Comparison of ENCODE assay signal across 8 cellular contexts in the genomic region with DNA sequence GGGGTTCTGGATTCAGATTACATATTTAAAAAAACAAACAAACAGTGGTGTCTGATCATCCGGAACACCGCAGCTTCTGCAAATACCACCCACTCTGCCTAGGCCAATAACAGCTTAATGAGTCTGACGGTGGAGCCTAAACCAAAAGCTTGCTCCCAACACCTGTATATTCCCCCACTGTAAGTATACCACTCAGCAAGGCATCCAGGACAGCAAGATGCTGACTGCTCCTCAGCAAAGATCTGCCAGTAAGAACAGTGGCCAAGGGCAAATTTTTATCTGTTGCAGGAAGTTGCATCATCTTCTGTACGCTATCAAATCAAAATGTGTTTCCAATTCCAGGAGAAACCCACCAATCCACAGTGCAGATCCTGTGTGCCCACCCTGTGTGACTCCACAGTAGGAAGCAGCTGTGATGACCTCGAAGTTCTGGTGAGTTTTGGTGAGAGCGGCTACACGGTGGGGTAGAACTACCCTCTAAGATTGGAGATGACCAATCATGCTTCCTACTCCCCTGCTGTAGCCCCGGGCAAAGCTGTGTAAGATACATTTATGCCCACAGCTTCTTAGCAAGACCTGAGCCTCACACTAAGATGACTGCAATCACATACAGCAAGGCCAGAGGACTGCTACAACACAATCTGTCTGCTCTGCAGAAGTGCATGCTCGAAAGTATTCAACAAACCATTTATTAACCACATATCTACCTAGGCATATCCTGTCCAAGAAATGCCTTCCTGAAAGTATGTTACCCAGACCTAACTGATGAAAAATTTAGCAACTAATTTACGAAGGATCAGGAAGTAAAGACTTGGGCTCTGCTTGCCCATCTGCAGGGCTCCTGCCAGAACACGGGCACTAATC. TPM values are rescaled to one million over a fixed set of nuclear protein-coding genes. Genes with fewer than 3 reads are reported as not detected.
DNase-seq lines count a peak whose midpoint lies in the region; ATAC-seq and TF ChIP-seq lines count a peak whose summit lies in the region.

No MANE protein-coding gene starts in this region.

- WGBS in heart left ventricle, 4 donors: 62 to 69% (median 66%) methylated on average over 11 of the region's 11 CpGs
- 55% methylated on average over 11 of the region's 11 CpGs for WGBS in right cardiac atrium

- no peak for TF ChIP-seq CTCF in heart left ventricle (IDR thresholded peaks at IDR 0.05)

- TF ChIP-seq POLR2A in heart left ventricle (IDR thresholded peaks at IDR 0.05): no peak

- ATAC-seq in heart left ventricle: peak in 3 of 4 donors; percentile 14 to 27 (median 19)
- no peak for ATAC-seq in right cardiac atrium
- peak; percentile 57 for ATAC-seq in HG03432 (IDR thresholded peaks at IDR 0.05; ENCODE audit: unreplicated experiment)
- peak; percentile 50 for ATAC-seq in SK-N-SH treated with all-trans-retinoic acid at 6 μM for 48 hours
- peak; percentile 26 for ATAC-seq in stimulated activated naive CD8-positive, alpha-beta T cell treated with anti-CD3 and anti-CD28 coated beads, Interleukin-15, Interleukin-2, amounts not matched to agents 100 U/mL and 50 U/mL, for 24 hours

- H3K9me3 ChIP-seq in heart left ventricle: no peaks in the 10 kb centered on the region
- no peaks in the 10 kb centered on the region for H3K9me3 ChIP-seq in right cardiac atrium (ENCODE audit: control insufficient read depth, low read length)

- intact Hi-C loops in heart left ventricle (cut with DNase I) (no loop called here), right cardiac atrium (cut with DNase I) (no loop called here)

- DNase-seq in heart left ventricle (no peak), right cardiac atrium (no peak), ecto neural progenitor cell (ENCODE audit: low spot score) (no peak), glomerular visceral epithelial cell (ENCODE audit: extremely low spot score) (no peak), SIG-M5 treated with dmso at 0.1 percent for 504 hours (lab: John Stamatoyannopoulos, UW; ENCODE audit: unreplicated experiment) (no peak)
- no peak for DNase-seq in stimulated activated naive CD8-positive, alpha-beta T cell treated with anti-CD3 and anti-CD28 coated beads, Interleukin-15, Interleukin-2, amounts not matched to agents 100 U/mL and 50 U/mL, for 24 hours

- H3K27me3 ChIP-seq in heart left ventricle: no peaks in the 10 kb centered on the region
- no peaks in the 10 kb centered on the region for H3K27me3 ChIP-seq in right cardiac atrium (ENCODE audit: control insufficient read depth, insufficient read depth)

- H3K36me3 ChIP-seq in heart left ventricle: peaks cover 0 to 2% (median 0%) of the 10 kb centered on the region in 9 donors

- peaks cover 0 to 62% (median 45%) of the 10 kb centered on the region in 12 donors for H3K4me1 ChIP-seq in heart left ventricle
- H3K4me1 ChIP-seq in right cardiac atrium (ENCODE audit: control insufficient read depth, insufficient read depth, low read length): peaks cover 24% of the 10 kb centered on the region

- peak overlapping the region in 7 of 12 donors; percentile 10 to 42 (median 27) for H3K27ac ChIP-seq in heart left ventricle
- no peak overlapping the region for H3K27ac ChIP-seq in right cardiac atrium (ENCODE audit: low read length)

- H3K4me3 ChIP-seq in heart left ventricle (no peak overlapping the region), right cardiac atrium (ENCODE audit: low read length) (no peak overlapping the region)

TF ChIP-seq in SK-N-SH treated with all-trans-retinoic acid at 6 μM for 48 hours, 23 proteins besides CTCF, POLR2A, EP300 and RAD21:
- TF ChIP-seq OSR1 (CRISPR knock-in tag; IDR thresholded peaks at IDR 0.05) (no peak), BACH2 (CRISPR knock-in tag; IDR thresholded peaks at IDR 0.05; ENCODE audit: borderline replicate concordance) (no peak), ZC3H10 (CRISPR knock-in tag; IDR thresholded peaks at IDR 0.05) (no peak), GLIS3 (CRISPR knock-in tag; IDR thresholded peaks at IDR 0.05) (no peak), TCF4 (CRISPR knock-in tag; IDR thresholded peaks at IDR 0.05; ENCODE audit: borderline replicate concordance) (no peak), ZNF70 (CRISPR knock-in tag; IDR thresholded peaks at IDR 0.05) (no peak), ARNTL (CRISPR knock-in tag; IDR thresholded peaks at IDR 0.05; ENCODE audit: borderline replicate concordance, low read depth) (no peak), ESRRG (CRISPR knock-in tag; IDR thresholded peaks at IDR 0.05) (no peak), SNAI2 (CRISPR knock-in tag; IDR thresholded peaks at IDR 0.05) (no peak)
- TF ChIP-seq, protein P1, sequence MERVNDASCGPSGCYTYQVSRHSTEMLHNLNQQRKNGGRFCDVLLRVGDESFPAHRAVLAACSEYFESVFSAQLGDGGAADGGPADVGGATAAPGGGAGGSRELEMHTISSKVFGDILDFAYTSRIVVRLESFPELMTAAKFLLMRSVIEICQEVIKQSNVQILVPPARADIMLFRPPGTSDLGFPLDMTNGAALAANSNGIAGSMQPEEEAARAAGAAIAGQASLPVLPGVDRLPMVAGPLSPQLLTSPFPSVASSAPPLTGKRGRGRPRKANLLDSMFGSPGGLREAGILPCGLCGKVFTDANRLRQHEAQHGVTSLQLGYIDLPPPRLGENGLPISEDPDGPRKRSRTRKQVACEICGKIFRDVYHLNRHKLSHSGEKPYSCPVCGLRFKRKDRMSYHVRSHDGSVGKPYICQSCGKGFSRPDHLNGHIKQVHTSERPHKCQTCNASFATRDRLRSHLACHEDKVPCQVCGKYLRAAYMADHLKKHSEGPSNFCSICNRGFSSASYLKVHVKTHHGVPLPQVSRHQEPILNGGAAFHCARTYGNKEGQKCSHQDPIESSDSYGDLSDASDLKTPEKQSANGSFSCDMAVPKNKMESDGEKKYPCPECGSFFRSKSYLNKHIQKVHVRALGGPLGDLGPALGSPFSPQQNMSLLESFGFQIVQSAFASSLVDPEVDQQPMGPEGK (CRISPR knock-in tag; IDR thresholded peaks at IDR 0.05; ENCODE audit: borderline replicate concordance): no peak
- TF ChIP-seq, protein P2, sequence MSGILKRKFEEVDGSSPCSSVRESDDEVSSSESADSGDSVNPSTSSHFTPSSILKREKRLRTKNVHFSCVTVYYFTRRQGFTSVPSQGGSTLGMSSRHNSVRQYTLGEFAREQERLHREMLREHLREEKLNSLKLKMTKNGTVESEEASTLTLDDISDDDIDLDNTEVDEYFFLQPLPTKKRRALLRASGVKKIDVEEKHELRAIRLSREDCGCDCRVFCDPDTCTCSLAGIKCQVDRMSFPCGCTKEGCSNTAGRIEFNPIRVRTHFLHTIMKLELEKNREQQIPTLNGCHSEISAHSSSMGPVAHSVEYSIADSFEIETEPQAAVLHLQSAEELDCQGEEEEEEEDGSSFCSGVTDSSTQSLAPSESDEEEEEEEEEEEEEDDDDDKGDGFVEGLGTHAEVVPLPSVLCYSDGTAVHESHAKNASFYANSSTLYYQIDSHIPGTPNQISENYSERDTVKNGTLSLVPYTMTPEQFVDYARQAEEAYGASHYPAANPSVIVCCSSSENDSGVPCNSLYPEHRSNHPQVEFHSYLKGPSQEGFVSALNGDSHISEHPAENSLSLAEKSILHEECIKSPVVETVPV (CRISPR knock-in tag; IDR thresholded peaks at IDR 0.05): no peak

RNA-seq across cellular contexts. Expression of a gene that starts 30.5 kb away (rescaled TPM):
- 100 to 1,000 TPM in 5 of 9 donors, 10 to 100 TPM in 4; 70.8 to 148 (median 102) TPM for total RNA-seq in heart left ventricle
- polyA plus RNA-seq in heart left ventricle: 100 to 1,000 TPM in 1 of 2 donors, 10 to 100 TPM in 1; 18.1 to 103 TPM
- total RNA-seq in right cardiac atrium: 100 to 1,000 TPM in 3 of 4 donors, 10 to 100 TPM in 1; 90.2 to 117 (median 107) TPM
- polyA plus RNA-seq in right cardiac atrium: 32.7 TPM

Comparison
In these comparisons a context has a peak if more than half of its experiments do, and no peak if none do; other contexts are left out.
1. ATAC-seq: peak in heart left ventricle (3 of 4), HG03432 (single experiment), SK-N-SH treated with all-trans-retinoic acid at 6 μM for 48 hours (single experiment) and stimulated activated naive CD8-positive, alpha-beta T cell treated with anti-CD3 and anti-CD28 coated beads, Interleukin-15, Interleukin-2, amounts not matched to agents 100 U/mL and 50 U/mL, for 24 hours (single experiment); none in right cardiac atrium (0 of 2).